ENCODE assay signal across 8 cellular contexts in the genomic region with DNA sequence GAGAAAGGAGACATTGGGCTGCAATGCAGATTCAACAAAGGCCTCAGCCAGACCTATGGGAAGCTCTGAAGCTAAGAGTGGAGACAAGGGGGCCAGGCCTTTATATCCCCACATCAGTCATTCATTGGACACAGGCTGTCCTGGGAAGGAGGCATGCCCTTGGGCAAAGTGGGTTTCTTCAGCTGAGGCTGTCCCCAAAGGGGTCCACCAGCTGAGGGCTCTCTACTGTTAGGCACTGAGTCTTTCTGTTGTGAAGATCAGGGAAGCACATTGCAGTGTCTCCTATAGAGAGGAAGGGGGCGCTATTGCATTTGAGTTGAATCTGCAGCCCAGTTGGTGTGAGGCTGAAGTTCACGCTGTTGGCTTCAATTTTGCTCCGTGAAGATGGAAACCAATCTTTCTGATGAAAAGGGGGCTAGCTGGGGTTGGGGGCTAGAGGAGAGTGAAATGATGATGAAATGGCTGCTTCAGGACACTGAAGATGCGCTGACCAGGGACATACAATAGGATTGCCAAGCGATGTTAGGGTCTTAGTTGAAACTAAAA. TPM values are rescaled to one million over a fixed set of nuclear protein-coding genes. Genes with fewer than 3 reads are reported as not detected.
DNase-seq lines count a peak whose midpoint lies in the region; ATAC-seq, FAIRE-seq and TF ChIP-seq lines count a peak whose summit lies in the region.

No MANE protein-coding gene starts in this region.

- H3K9me3 ChIP-seq in endothelial cell of umbilical vein (replicated peaks; ENCODE audit: control insufficient read depth, insufficient read depth, low read length) (no peaks in the 10 kb centered on the region), aorta (ENCODE audit: control insufficient read depth, low read length) (no peaks in the 10 kb centered on the region)

- H3K27ac ChIP-seq in endothelial cell of umbilical vein (ENCODE audit: insufficient read depth, low read depth, low read length) (no peak overlapping the region), aorta (ENCODE audit: low read depth in 1 of 2, low read length in 2 of 2) (no peak overlapping the region)

- H3K9ac ChIP-seq in endothelial cell of umbilical vein (replicated peaks; ENCODE audit: extremely low read depth, insufficient read depth, low read length), result no peak overlapping the region

- no peak for TF ChIP-seq POLR2A in endothelial cell of umbilical vein (IDR thresholded peaks at IDR 0.05; ENCODE audit: low read depth, low read length)

- no peak overlapping the region for H3K4me2 ChIP-seq in endothelial cell of umbilical vein (ENCODE audit: insufficient read depth, low read length)

- TF ChIP-seq CTCF in BJ (IDR thresholded peaks at IDR 0.05; ENCODE audit: insufficient read depth, low read depth, low read length), result peak; percentile 69
- TF ChIP-seq CTCF in endothelial cell of umbilical vein (IDR thresholded peaks at IDR 0.05; ENCODE audit: extremely low read depth in 1 of 2, insufficient read depth in 1 of 2, low read depth in 1 of 2, low read length in 2 of 2), result peak; percentile 69 to 82

- peaks cover 3% of the 10 kb centered on the region for H3K4me1 Mint-ChIP-seq in activated CD4-positive, alpha-beta T cell treated with anti-CD3 and anti-CD28 coated beads, Interleukin-2, amount 10 ng/mL, durations not matched to agents 24 days and 14 days

- H3K27me3 Mint-ChIP-seq in activated CD4-positive, alpha-beta T cell treated with anti-CD3 and anti-CD28 coated beads, Interleukin-2, amount 10 ng/mL, durations not matched to agents 24 days and 14 days, result no peaks in the 10 kb centered on the region

- 30 to 35% methylated on average over 5 of the region's 5 CpGs for WGBS in aorta, 2 donors

- intact Hi-C loops in activated CD4-positive, alpha-beta T cell treated with anti-CD3 and anti-CD28 coated beads, Interleukin-2, amount 10 ng/mL, durations not matched to agents 24 days and 14 days (cut with micrococcal nuclease), result loop anchor here (1.0 to 10.0 kb wide), 4 partner anchors 59 to 609 kb away; partner anchors contain the start of gene UBE2A
- intact Hi-C loops in endothelial cell of umbilical vein (cut with micrococcal nuclease), result loop anchor here (1.0 to 2.0 kb wide), 7 partner anchors 58 to 371 kb away; partner anchors contain the start of genes NKRF and UBE2A
- intact Hi-C loops in aorta (cut with DNase I), result loop anchor here in 1 of 2 donors (10.0 kb wide), 1 partner anchor 359 kb away; the partner anchor contains the start of genes NDUFA1 and RNF113A

- no peaks in the 10 kb centered on the region for H3K79me2 ChIP-seq in endothelial cell of umbilical vein (ENCODE audit: control insufficient read depth, insufficient read depth, low read length)

- POLR2A ChIA-PET in BJ (lab: Charles Lee), result interaction anchor here (0.6 kb wide), 2 partner anchors 31 to 85 kb away, joined by 3 to 4 read pairs; no protein-coding TSS in a partner anchor
- POLR2A ChIA-PET in endothelial cell of umbilical vein (lab: Charles Lee), result no interaction called here

- dilution Hi-C loops in endothelial cell of umbilical vein (cut with MboI; ENCODE audit: extremely low pct_ligation_motif_present, low sequenced_read_pairs), result no loop called here

- peak overlapping the region; percentile 90 for H2AFZ ChIP-seq in endothelial cell of umbilical vein (ENCODE audit: low read depth, low read length)

- H3K9me1 ChIP-seq in endothelial cell of umbilical vein (replicated peaks; ENCODE audit: control insufficient read depth, extremely low read depth, insufficient read depth, low read length), result no peaks in the 10 kb centered on the region

- H3K4me1 ChIP-seq in endothelial cell of umbilical vein (ENCODE audit: control insufficient read depth, extremely low read depth, insufficient read depth, low read length), result no peaks in the 10 kb centered on the region
- H3K4me1 ChIP-seq in aorta (ENCODE audit: control insufficient read depth in 1 of 2, insufficient read depth in 2 of 2, low read length in 2 of 2), result no peaks in the 10 kb centered on the region

- no peaks in the 10 kb centered on the region for H3K27me3 ChIP-seq in BJ (ENCODE audit: control insufficient read depth, insufficient read depth, low read length)
- no peaks in the 10 kb centered on the region for H3K27me3 ChIP-seq in endothelial cell of umbilical vein (ENCODE audit: control insufficient read depth in 2 of 2, insufficient read depth in 2 of 2, low read length in 2 of 2)
- no peaks in the 10 kb centered on the region for H3K27me3 ChIP-seq in aorta (ENCODE audit: control insufficient read depth in 1 of 2, insufficient read depth in 2 of 2, low read length in 1 of 2)

- no peak overlapping the region for H3K4me3 Mint-ChIP-seq in activated CD4-positive, alpha-beta T cell treated with anti-CD3 and anti-CD28 coated beads, Interleukin-2, amount 10 ng/mL, durations not matched to agents 24 days and 14 days

- DNase-seq in BJ (ENCODE audit: low read depth) (no peak), NCI-H510A treated with DMSO at 0.1 percent for 48 hours (lab: John Stamatoyannopoulos, UW) (peak; percentile 82), endothelial cell of umbilical vein (ENCODE audit: low read depth, low spot score) (peak; percentile 67), myocyte (ENCODE audit: low read depth) (peak; percentile 53), aorta (no peak)
- DNase-seq in activated CD4-positive, alpha-beta T cell treated with anti-CD3 and anti-CD28 coated beads, Interleukin-2, amount 10 ng/mL, durations not matched to agents 24 days and 14 days, result peak; percentile 82

- BruUV-seq in endothelial cell of umbilical vein (replicated peaks; lab: Mats Ljungman, UMichigan), result no TSS peak

- ATAC-seq in GM18867 (IDR thresholded peaks at IDR 0.05; ENCODE audit: unreplicated experiment) (peak; percentile 86), HG03159 (IDR thresholded peaks at IDR 0.05; ENCODE audit: unreplicated experiment) (peak; percentile 82), aorta (ENCODE audit: low FRiP score) (peak; percentile 75)

- no peaks in the 10 kb centered on the region for H3K9me3 Mint-ChIP-seq in activated CD4-positive, alpha-beta T cell treated with anti-CD3 and anti-CD28 coated beads, Interleukin-2, amount 10 ng/mL, durations not matched to agents 24 days and 14 days

- no peak overlapping the region for H3K4me3 ChIP-seq in BJ (ENCODE audit: low read depth, low read length)
- no peak overlapping the region for H3K4me3 ChIP-seq in endothelial cell of umbilical vein (replicated peaks in 1 of 3; ENCODE audit: insufficient read depth in 1 of 3, low read depth in 1 of 3, low read length in 3 of 3)
- no peak overlapping the region for H3K4me3 ChIP-seq in aorta (ENCODE audit: low read length in 2 of 2)

- no peaks in the 10 kb centered on the region for H4K20me1 ChIP-seq in endothelial cell of umbilical vein (replicated peaks; ENCODE audit: control insufficient read depth, extremely low read depth, insufficient read depth, low read length)

- no peaks in the 10 kb centered on the region for H3K36me3 ChIP-seq in BJ (ENCODE audit: control insufficient read depth, insufficient read depth, low read length)
- H3K36me3 ChIP-seq in endothelial cell of umbilical vein (ENCODE audit: control insufficient read depth in 2 of 2, extremely low read depth in 1 of 2, insufficient read depth in 2 of 2, low read length in 2 of 2), result no peaks in the 10 kb centered on the region
- H3K36me3 ChIP-seq in aorta (ENCODE audit: control insufficient read depth in 1 of 2, insufficient read depth in 2 of 2, low read length in 1 of 2), result no peaks in the 10 kb centered on the region

- peak; percentile 98 for FAIRE-seq in endothelial cell of umbilical vein (lab: Jason Lieb, UNC)

- H3K36me3 Mint-ChIP-seq in activated CD4-positive, alpha-beta T cell treated with anti-CD3 and anti-CD28 coated beads, Interleukin-2, amount 10 ng/mL, durations not matched to agents 24 days and 14 days (ENCODE audit: low read depth), result no peaks in the 10 kb centered on the region

- CTCF ChIA-PET in BJ (lab: Yijun Ruan, JAX) (interaction anchor here (0.6 to 2.3 kb wide), 26 partner anchors 13 to 698 kb away, joined by 3 to 14 read pairs (median 3); partner anchors contain the start of genes SOWAHD and UPF3B), endothelial cell of umbilical vein (lab: Charles Lee) (interaction anchor here (0.5 to 2.7 kb wide), 24 partner anchors 10 to 275 kb away, joined by 3 to 28 read pairs (median 4); partner anchors contain the start of genes NKRF, RPL39, SEPTIN6 and UBE2A)

- H3K27ac Mint-ChIP-seq in activated CD4-positive, alpha-beta T cell treated with anti-CD3 and anti-CD28 coated beads, Interleukin-2, amount 10 ng/mL, durations not matched to agents 24 days and 14 days, result no peak overlapping the region

RNA-seq across cellular contexts. Expression of gene SLC25A5, which starts 48.0 kb away (rescaled TPM):
- 218 and 292 TPM in 2 replicates for polyA plus RNA-seq in BJ (2011; rRNA removed)
- 212 and 252 TPM in 2 replicates for polyA minus RNA-seq in BJ (2011; rRNA and poly(A)+ RNA removed)
- total RNA-seq in activated CD4-positive, alpha-beta T cell treated with anti-CD3 and anti-CD28 coated beads, Interleukin-2, amount 10 ng/mL, durations not matched to agents 24 days and 14 days, result 532 and 544 TPM in 2 replicates
- total RNA-seq in endothelial cell of umbilical vein, result 379 and 387 TPM in 2 replicates
- polyA plus RNA-seq in endothelial cell of umbilical vein, result 562 and 651 TPM in 2 replicates
- 553 and 742 TPM in 2 replicates for polyA plus RNA-seq in endothelial cell of umbilical vein (2011; cell fraction: cytosol; rRNA removed)
- polyA plus RNA-seq in endothelial cell of umbilical vein (2011; cell fraction: nucleus; rRNA removed), result 209 and 261 TPM in 2 replicates
- polyA plus RNA-seq in endothelial cell of umbilical vein (2012), result 535 and 641 TPM in 2 replicates
- polyA minus RNA-seq in endothelial cell of umbilical vein, result 359 and 440 TPM in 2 replicates
- polyA minus RNA-seq in endothelial cell of umbilical vein (2011; cell fraction: cytosol; rRNA and poly(A)+ RNA removed), result 331 TPM
- 39.5 and 52.0 TPM in 2 replicates for polyA minus RNA-seq in endothelial cell of umbilical vein (2011; cell fraction: nucleus; rRNA and poly(A)+ RNA removed)
- total RNA-seq in myocyte, result 118 and 173 TPM in 2 replicates
- 180 TPM for polyA plus RNA-seq in myocyte (2012)
- 100 to 1,000 TPM; 103 to 133 TPM for total RNA-seq in aorta
- polyA plus RNA-seq in aorta, result 100 to 1,000 TPM; 155 to 392 TPM

RNA-seq across cellular contexts. Expression of gene STEEP1, which starts 49.0 kb away (rescaled TPM):
- polyA plus RNA-seq in BJ (2011; rRNA removed) (15.8 and 20.5 TPM in 2 replicates), endothelial cell of umbilical vein (8.6 and 12.1 TPM in 2 replicates), aorta (10 to 100 TPM; 18.1 to 25.9 TPM)
- 10.4 and 13.3 TPM in 2 replicates for polyA minus RNA-seq in BJ (2011; rRNA and poly(A)+ RNA removed)
- 24.4 and 25.4 TPM in 2 replicates for total RNA-seq in activated CD4-positive, alpha-beta T cell treated with anti-CD3 and anti-CD28 coated beads, Interleukin-2, amount 10 ng/mL, durations not matched to agents 24 days and 14 days
- total RNA-seq in endothelial cell of umbilical vein (21.0 and 23.1 TPM in 2 replicates), myocyte (15.6 and 18.3 TPM in 2 replicates), aorta (10 to 100 TPM; 16.7 to 18.4 TPM)
- polyA plus RNA-seq in endothelial cell of umbilical vein (2011; cell fraction: cytosol; rRNA removed), result 14.9 and 16.0 TPM in 2 replicates
- 16.7 and 24.6 TPM in 2 replicates for polyA plus RNA-seq in endothelial cell of umbilical vein (2011; cell fraction: nucleus; rRNA removed)
- 23.9 and 31.4 TPM in 2 replicates for polyA plus RNA-seq in endothelial cell of umbilical vein (2012)
- polyA minus RNA-seq in endothelial cell of umbilical vein, result 20.6 and 24.5 TPM in 2 replicates
- polyA minus RNA-seq in endothelial cell of umbilical vein (2011; cell fraction: cytosol; rRNA and poly(A)+ RNA removed), result 17.3 TPM
- 8.2 and 13.0 TPM in 2 replicates for polyA minus RNA-seq in endothelial cell of umbilical vein (2011; cell fraction: nucleus; rRNA and poly(A)+ RNA removed)
- polyA plus RNA-seq in myocyte (2012), result 17.1 TPM

RNA-seq across cellular contexts. Expression of gene UBE2A, which starts 58.1 kb away (rescaled TPM):
- polyA plus RNA-seq in BJ (2011; rRNA removed) (44.8 and 65.5 TPM in 2 replicates), endothelial cell of umbilical vein (32.9 and 40.7 TPM in 2 replicates), aorta (10 to 100 TPM; 48.3 to 56.7 TPM)
- 13.6 and 19.6 TPM in 2 replicates for polyA minus RNA-seq in BJ (2011; rRNA and poly(A)+ RNA removed)
- 58.8 and 60.9 TPM in 2 replicates for total RNA-seq in activated CD4-positive, alpha-beta T cell treated with anti-CD3 and anti-CD28 coated beads, Interleukin-2, amount 10 ng/mL, durations not matched to agents 24 days and 14 days
- total RNA-seq in endothelial cell of umbilical vein (66.1 and 66.9 TPM in 2 replicates), myocyte (38.0 and 39.5 TPM in 2 replicates), aorta (10 to 100 TPM; 45.4 to 51.1 TPM)
- 43.1 and 49.3 TPM in 2 replicates for polyA plus RNA-seq in endothelial cell of umbilical vein (2011; cell fraction: cytosol; rRNA removed)
- 49.4 and 56.9 TPM in 2 replicates for polyA plus RNA-seq in endothelial cell of umbilical vein (2011; cell fraction: nucleus; rRNA removed)
- 75.5 and 88.4 TPM in 2 replicates for polyA plus RNA-seq in endothelial cell of umbilical vein (2012)
- polyA minus RNA-seq in endothelial cell of umbilical vein, result 19.1 and 22.4 TPM in 2 replicates
- polyA minus RNA-seq in endothelial cell of umbilical vein (2011; cell fraction: cytosol; rRNA and poly(A)+ RNA removed), result 48.7 TPM
- polyA minus RNA-seq in endothelial cell of umbilical vein (2011; cell fraction: nucleus; rRNA and poly(A)+ RNA removed), result 20.1 and 26.3 TPM in 2 replicates
- polyA plus RNA-seq in myocyte (2012), result 68.9 TPM

Comparison
In these comparisons a context has a peak if more than half of its experiments do, and no peak if none do; other contexts are left out.
1. DNase-seq: peak in NCI-H510A treated with DMSO at 0.1 percent for 48 hours (single experiment), activated CD4-positive, alpha-beta T cell treated with anti-CD3 and anti-CD28 coated beads, Interleukin-2, amount 10 ng/mL, durations not matched to agents 24 days and 14 days (single experiment), endothelial cell of umbilical vein (single experiment) and myocyte (single experiment); none in BJ (single experiment) and aorta (0 of 2).
2. Peak in every context shown above with its lines, with median percentiles within 50 percentile points of each other: ATAC-seq.